In the genomic region with DNA sequence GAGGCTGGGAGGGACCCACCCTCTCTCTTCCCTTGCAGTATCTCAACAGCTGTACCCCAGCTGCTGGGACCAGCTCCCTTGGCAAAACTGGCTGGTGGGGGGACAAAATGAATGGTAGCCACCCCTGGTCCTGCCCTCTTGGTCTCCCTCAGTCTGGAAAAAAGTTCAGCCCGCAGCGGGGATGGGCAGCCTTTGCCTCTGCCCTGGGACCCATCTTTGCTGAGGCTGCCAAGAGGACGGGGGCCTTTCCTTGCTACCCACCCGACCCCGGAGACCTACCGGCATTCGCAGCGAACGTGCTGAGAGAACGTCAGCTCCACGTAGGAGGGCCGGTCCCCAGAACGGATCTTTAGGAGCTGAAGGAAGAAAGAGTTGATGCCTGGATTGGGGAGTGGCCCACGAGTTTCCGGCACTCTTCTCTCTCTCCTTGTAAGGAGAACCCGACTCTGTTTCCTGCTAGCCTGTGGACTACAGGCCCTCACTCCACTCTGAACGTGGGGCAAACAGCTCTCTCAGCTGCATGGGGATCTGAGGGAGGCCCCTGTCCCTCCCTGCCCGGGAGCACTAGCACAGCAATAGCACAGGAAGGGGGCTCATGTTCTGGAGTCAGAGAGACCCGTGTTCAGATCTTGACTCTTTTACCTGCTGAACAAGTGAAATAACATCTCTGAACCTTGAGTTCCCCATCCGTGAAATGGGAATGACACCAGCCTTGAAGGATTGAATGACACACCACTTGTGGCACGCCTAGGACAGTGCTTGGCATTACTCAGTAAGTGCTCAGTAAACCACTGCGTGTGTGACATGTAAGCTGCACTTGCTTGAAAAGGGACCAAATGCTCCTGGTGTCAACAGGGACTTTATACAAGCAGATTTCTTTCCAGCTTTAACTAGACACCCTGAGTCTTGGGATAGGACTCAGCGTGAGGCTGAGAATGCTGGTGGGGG, we compare ENCODE assay signal across 22 cellular contexts. TPM values are rescaled to one million over a fixed set of nuclear protein-coding genes. Genes with fewer than 3 reads are reported as not detected.
A peak's percentile ranks its signal among the peaks of the same experiment; 100 is the strongest.
DNase-seq lines count a peak whose midpoint lies in the region; FAIRE-seq and TF ChIP-seq lines count a peak whose summit lies in the region.
"Had no signal": no experiment of that assay in that cellular context is flagged by ENCODE, and none has a peak within 500 bp of the region (broad histone marks: within the 10 kb centered on the region; RNA-seq: fewer than 3 reads in every experiment).

No MANE protein-coding gene starts in this region.

- H3K27me3 ChIP-seq in mucosa of stomach (ENCODE audit: control insufficient read depth, insufficient read depth, low read length) (peaks cover 3% of the 10 kb centered on the region), thyroid gland (no peaks in the 10 kb centered on the region)

- H3K9me3 ChIP-seq in mucosa of stomach (ENCODE audit: control insufficient read depth, low read length) (no peaks in the 10 kb centered on the region), thyroid gland (no peaks in the 10 kb centered on the region)

- H3K4me3 ChIP-seq in mucosa of stomach (ENCODE audit: low read length) = no peak overlapping the region
- H3K4me3 ChIP-seq in thyroid gland (replicated peaks in 1 of 3) = no peak overlapping the region
- H3K4me3 ChIP-seq: GM23338 had no signal

- DNase-seq in HTR-8/SVneo (ENCODE audit: insufficient read length, low spot score) = no peak
- peak; percentile 39 for DNase-seq in ecto neural progenitor cell (ENCODE audit: low spot score)
- DNase-seq in thyroid gland = no peak
- no peak for DNase-seq in NCI-H1436 treated with DMSO at 0.1 percent for 48 hours (lab: John Stamatoyannopoulos, UW)
- DNase-seq in NCI-H1105 (lab: John Stamatoyannopoulos, UW) = no peak
- no peak for DNase-seq in NCI-H2107 treated with DMSO at 0.1 percent for 48 hours (lab: John Stamatoyannopoulos, UW; ENCODE audit: unreplicated experiment)
- DNase-seq in inferior parietal cortex (ENCODE audit: extremely low spot score) = no peak
- DNase-seq: CD4-positive, CD25-positive, alpha-beta regulatory T cell; DMS79; IMR-90; Karpas-422; MM.1S; NCI-H1105 treated with DMSO at 0.1 percent for 48 hours; NCI-H187; NCI-H345; NCI-H69; NK-92 treated with Interleukin-12 subunit alpha and Interleukin-12 subunit beta, amount 100 ng/mL, for 24 hours; OCI-M1; RPMI8226 had no signal

- peak overlapping the region in 2 of 3 donors; percentile 2 to 19 for H3K27ac ChIP-seq in thyroid gland

- H3K4me1 ChIP-seq in mucosa of stomach (ENCODE audit: control insufficient read depth, insufficient read depth, low read length) (peaks cover 39% of the 10 kb centered on the region), thyroid gland (peaks cover 25 to 44% of the 10 kb centered on the region in 2 donors)

- WGBS in thyroid gland, 2 donors = 85 to 87% methylated on average over 22 of the region's 23 CpGs

- intact Hi-C loops in thyroid gland (cut with DNase I) = loop anchor here (5.0 kb wide), 1 partner anchor 139 kb away; no protein-coding TSS in a partner anchor

- H3K9ac ChIP-seq in mucosa of stomach (ENCODE audit: low read length) = peak overlapping the region; percentile 15

- no peak for TF ChIP-seq POLR2A in thyroid gland (IDR thresholded peaks at IDR 0.05)

- peak; percentile 86 for FAIRE-seq in HTR-8/SVneo (lab: Jason Lieb, UNC)
- FAIRE-seq: G401.6 had no signal

- no peaks in the 10 kb centered on the region for H3K36me3 ChIP-seq in mucosa of stomach (ENCODE audit: control insufficient read depth, insufficient read depth, low read length)
- H3K36me3 ChIP-seq in thyroid gland = peaks cover 38 to 42% of the 10 kb centered on the region in 2 donors

- TF ChIP-seq CTCF in thyroid gland (IDR thresholded peaks at IDR 0.05) = no peak

RNA-seq across cellular contexts. Expression of a gene that starts 6.9 kb away (rescaled TPM):
- 10 to 100 TPM; 34.4 to 68.8 (median 61.0) TPM for total RNA-seq in thyroid gland
- total RNA-seq: CD4-positive, CD25-positive, alpha-beta regulatory T cell had no signal

RNA-seq across cellular contexts. Expression of a gene that starts 25.4 kb away (rescaled TPM):
- total RNA-seq in thyroid gland = 10 to 100 TPM in 2 of 4 donors, 1 to 10 TPM in 2; 5.7 to 16.4 (median 9.5) TPM

RNA-seq across cellular contexts. Expression of a gene that starts 54.2 kb away (rescaled TPM):
- total RNA-seq in thyroid gland = 10 to 100 TPM; 47.0 to 94.8 (median 69.3) TPM
